Comparison of ENCODE assay signal across 1 cellular context in genomic region chr9:131555841-131556673, GRCh38.
TF ChIP-seq lines count a peak whose summit lies in the region.

No MANE protein-coding gene starts in this region.

TF ChIP-seq in K562, 482 proteins besides CTCF, POLR2A, EP300 and RAD21:
- TF ChIP-seq TCF3 (CRISPR knock-in tag; IDR thresholded peaks at IDR 0.05) (peak; percentile 53), THRAP3 (IDR thresholded peaks at IDR 0.05; ENCODE audit: borderline replicate concordance) (no peak), ZNF57 (CRISPR knock-in tag; IDR thresholded peaks at IDR 0.05) (no peak), CBFA2T3 (IDR thresholded peaks at IDR 0.05) (peak; percentile 59), TAL1 (IDR thresholded peaks at IDR 0.05) (peak; percentile 28; the same call in 1 of the 2 replicates), RBM14 (IDR thresholded peaks at IDR 0.05; ENCODE audit: borderline replicate concordance, insufficient read depth, low read depth, low read length) (no peak), NR2C1 (IDR thresholded peaks at IDR 0.05) (no peak), NR2C1 (tag; IDR thresholded peaks at IDR 0.05) (no peak), HLTF (IDR thresholded peaks at IDR 0.05) (no peak), NCOA4 (IDR thresholded peaks at IDR 0.05; ENCODE audit: partially characterized antibody) (no peak), ARID1B (IDR thresholded peaks at IDR 0.05) (peak; percentile 60), EGR1 (conservative IDR thresholded peaks at IDR 0.05) (peak; percentile 75), SOX6 (IDR thresholded peaks at IDR 0.05) (peak; percentile 63), MCM2 (IDR thresholded peaks at IDR 0.05; ENCODE audit: low read depth) (no peak), CBFA2T2 (conservative IDR thresholded peaks at IDR 0.05) (peak; percentile 17; the same call in 1 of the 2 replicates), ZNF165 (CRISPR knock-in tag; IDR thresholded peaks at IDR 0.05; ENCODE audit: borderline replicate concordance) (no peak)
TF ChIP-seq in K562: peak in this region for 7.
